12 cellular contexts compared by ENCODE assay signal in genomic region chr15:94845391-94845718, GRCh38.
DNase-seq lines count a peak whose midpoint lies in the region; ATAC-seq and TF ChIP-seq lines count a peak whose summit lies in the region.
"Had no signal": no experiment of that assay in that cellular context is flagged by ENCODE, and none has a peak within 500 bp of the region (broad histone marks: within the 10 kb centered on the region; RNA-seq: fewer than 3 reads in every experiment).

No MANE protein-coding gene starts in this region.

- H3K36me3 ChIP-seq in upper lobe of right lung = no peaks in the 10 kb centered on the region

- H3K27ac ChIP-seq in upper lobe of right lung = peak overlapping the region; percentile 73
- H3K27ac ChIP-seq: epithelial cell of prostate had no signal

- no peaks in the 10 kb centered on the region for H3K4me1 ChIP-seq in upper lobe of right lung

- intact Hi-C loops in upper lobe of right lung (cut with DNase I) = loop anchor here (10.0 kb wide), 1 partner anchor 1469 kb away; no protein-coding TSS in a partner anchor

- peaks cover 2% of the 10 kb centered on the region for H3K36me3 Mint-ChIP-seq in activated naive CD8-positive, alpha-beta T cell
- H3K36me3 Mint-ChIP-seq in activated naive CD8-positive, alpha-beta T cell treated with anti-CD3 and anti-CD28 coated beads for 36 hours = no peaks in the 10 kb centered on the region
- H3K36me3 Mint-ChIP-seq in endothelial cell (ENCODE audit: low read depth, unreplicated experiment) = peaks cover 37% of the 10 kb centered on the region
- H3K36me3 Mint-ChIP-seq in natural killer cell treated with Interleukin-12 subunit alpha and Interleukin-12 subunit beta and Interleukin-15 and Interleukin-18, amount 100 ng/mL, for 72 hours = peaks cover 5% of the 10 kb centered on the region
- H3K36me3 Mint-ChIP-seq in stimulated activated memory B cell treated with anti-CD40 and anti-IgM and Interleukin-4, amounts not matched to agents 10 μg/mL and 1 μg/mL and 100 μg/mL, for 72 hours = no peaks in the 10 kb centered on the region

- H3K27me3 ChIP-seq in upper lobe of right lung = no peaks in the 10 kb centered on the region

- peak overlapping the region; percentile 36 for H3K4me3 Mint-ChIP-seq in activated naive CD8-positive, alpha-beta T cell
- no peak overlapping the region for H3K4me3 Mint-ChIP-seq in activated naive CD8-positive, alpha-beta T cell treated with anti-CD3 and anti-CD28 coated beads for 36 hours
- no peak overlapping the region for H3K4me3 Mint-ChIP-seq in endothelial cell (ENCODE audit: unreplicated experiment)
- H3K4me3 Mint-ChIP-seq in natural killer cell treated with Interleukin-12 subunit alpha and Interleukin-12 subunit beta and Interleukin-15 and Interleukin-18, amount 100 ng/mL, for 72 hours = peak overlapping the region; percentile 28
- no peak overlapping the region for H3K4me3 Mint-ChIP-seq in stimulated activated memory B cell treated with anti-CD40 and anti-IgM and Interleukin-4, amounts not matched to agents 10 μg/mL and 1 μg/mL and 100 μg/mL, for 72 hours
- H3K4me3 Mint-ChIP-seq: activated T-helper 17 cell treated with anti-CD3 and anti-CD28 coated beads, Interleukin-2, amount 50 U/mL, for 72 hours; stimulated activated naive CD8-positive, alpha-beta T cell treated with anti-CD3 and anti-CD28 coated beads, Interleukin-15, Interleukin-2, amounts not matched to agents 100 ng/mL and 50 ng/mL, for 24 hours had no signal

- H3K27ac Mint-ChIP-seq in activated naive CD8-positive, alpha-beta T cell = no peak overlapping the region
- no peak overlapping the region for H3K27ac Mint-ChIP-seq in activated naive CD8-positive, alpha-beta T cell treated with anti-CD3 and anti-CD28 coated beads for 36 hours
- peak overlapping the region; percentile 92 for H3K27ac Mint-ChIP-seq in endothelial cell (ENCODE audit: unreplicated experiment)
- no peak overlapping the region for H3K27ac Mint-ChIP-seq in natural killer cell treated with Interleukin-12 subunit alpha and Interleukin-12 subunit beta and Interleukin-15 and Interleukin-18, amount 100 ng/mL, for 72 hours
- no peak overlapping the region for H3K27ac Mint-ChIP-seq in stimulated activated memory B cell treated with anti-CD40 and anti-IgM and Interleukin-4, amounts not matched to agents 10 μg/mL and 1 μg/mL and 100 μg/mL, for 72 hours
- H3K27ac Mint-ChIP-seq: activated T-helper 17 cell treated with anti-CD3 and anti-CD28 coated beads, Interleukin-2, amount 50 U/mL, for 72 hours; stimulated activated naive CD8-positive, alpha-beta T cell treated with anti-CD3 and anti-CD28 coated beads, Interleukin-15, Interleukin-2, amounts not matched to agents 100 ng/mL and 50 ng/mL, for 24 hours had no signal

- ATAC-seq in natural killer cell treated with Interleukin-12 subunit alpha and Interleukin-12 subunit beta and Interleukin-15 and Interleukin-18, amount 100 ng/mL, for 72 hours = no peak
- ATAC-seq in upper lobe of right lung = no peak
- ATAC-seq in stimulated activated memory B cell treated with anti-CD40 and anti-IgM and Interleukin-4, amounts not matched to agents 10 μg/mL and 1 μg/mL and 100 μg/mL, for 72 hours = no peak
- ATAC-seq: activated T-helper 17 cell treated with anti-CD3 and anti-CD28 coated beads, Interleukin-2, amount 50 U/mL, for 72 hours had no signal

- TF ChIP-seq CTCF in endothelial cell (IDR thresholded peaks at IDR 0.05; ENCODE audit: unreplicated experiment) (no peak), upper lobe of right lung (IDR thresholded peaks at IDR 0.05) (no peak)

- H3K9me3 ChIP-seq in upper lobe of right lung = no peaks in the 10 kb centered on the region

- peak overlapping the region; percentile 45 for H3K4me3 ChIP-seq in upper lobe of right lung

- peaks cover 38% of the 10 kb centered on the region for H3K27me3 Mint-ChIP-seq in activated naive CD8-positive, alpha-beta T cell
- peaks cover 60% of the 10 kb centered on the region for H3K27me3 Mint-ChIP-seq in activated naive CD8-positive, alpha-beta T cell treated with anti-CD3 and anti-CD28 coated beads for 36 hours
- peaks cover 5% of the 10 kb centered on the region for H3K27me3 Mint-ChIP-seq in endothelial cell (ENCODE audit: unreplicated experiment)
- H3K27me3 Mint-ChIP-seq in natural killer cell treated with Interleukin-12 subunit alpha and Interleukin-12 subunit beta and Interleukin-15 and Interleukin-18, amount 100 ng/mL, for 72 hours = peaks cover 36 to 66% of the 10 kb centered on the region in 2 donors
- H3K27me3 Mint-ChIP-seq in stimulated activated memory B cell treated with anti-CD40 and anti-IgM and Interleukin-4, amounts not matched to agents 10 μg/mL and 1 μg/mL and 100 μg/mL, for 72 hours = peaks cover 34% of the 10 kb centered on the region

- H3K9me3 Mint-ChIP-seq in activated naive CD8-positive, alpha-beta T cell (ENCODE audit: low read depth) = peaks cover 11% of the 10 kb centered on the region
- peaks cover 5% of the 10 kb centered on the region for H3K9me3 Mint-ChIP-seq in activated naive CD8-positive, alpha-beta T cell treated with anti-CD3 and anti-CD28 coated beads for 36 hours
- peaks cover 28% of the 10 kb centered on the region for H3K9me3 Mint-ChIP-seq in endothelial cell (ENCODE audit: unreplicated experiment)
- peaks cover 4% of the 10 kb centered on the region for H3K9me3 Mint-ChIP-seq in natural killer cell treated with Interleukin-12 subunit alpha and Interleukin-12 subunit beta and Interleukin-15 and Interleukin-18, amount 100 ng/mL, for 72 hours
- H3K9me3 Mint-ChIP-seq in stimulated activated memory B cell treated with anti-CD40 and anti-IgM and Interleukin-4, amounts not matched to agents 10 μg/mL and 1 μg/mL and 100 μg/mL, for 72 hours = peaks cover 10% of the 10 kb centered on the region

- DNase-seq in activated naive CD8-positive, alpha-beta T cell treated with anti-CD3 and anti-CD28 coated beads for 36 hours = no peak
- DNase-seq in endothelial cell (ENCODE audit: low spot score) (no peak), upper lobe of right lung (no peak), T-helper 9 cell (no peak), iPS-NIHi11 (ENCODE audit: low spot score) (no peak)
- DNase-seq in natural killer cell treated with Interleukin-12 subunit alpha and Interleukin-12 subunit beta and Interleukin-15 and Interleukin-18, amount 100 ng/mL, for 72 hours (ENCODE audit: low spot score) = no peak
- DNase-seq: NCI-H187 treated with DMSO at 0.1 percent for 48 hours had no signal

- H3K4me1 Mint-ChIP-seq in activated naive CD8-positive, alpha-beta T cell (ENCODE audit: low read depth) = no peaks in the 10 kb centered on the region
- H3K4me1 Mint-ChIP-seq in activated naive CD8-positive, alpha-beta T cell treated with anti-CD3 and anti-CD28 coated beads for 36 hours = no peaks in the 10 kb centered on the region
- peaks cover 21% of the 10 kb centered on the region for H3K4me1 Mint-ChIP-seq in endothelial cell (ENCODE audit: unreplicated experiment)
- no peaks in the 10 kb centered on the region for H3K4me1 Mint-ChIP-seq in natural killer cell treated with Interleukin-12 subunit alpha and Interleukin-12 subunit beta and Interleukin-15 and Interleukin-18, amount 100 ng/mL, for 72 hours (ENCODE audit: low read depth in 2 of 2)
- H3K4me1 Mint-ChIP-seq in stimulated activated memory B cell treated with anti-CD40 and anti-IgM and Interleukin-4, amounts not matched to agents 10 μg/mL and 1 μg/mL and 100 μg/mL, for 72 hours = no peaks in the 10 kb centered on the region
- H3K4me1 Mint-ChIP-seq: activated T-helper 17 cell treated with anti-CD3 and anti-CD28 coated beads, Interleukin-2, amount 50 U/mL, for 72 hours had no signal

Comparison
In these comparisons a context has a peak if more than half of its experiments do, and no peak if none do; other contexts are left out.
1. H3K4me3 Mint-ChIP-seq: peak in activated naive CD8-positive, alpha-beta T cell (single experiment) and natural killer cell treated with Interleukin-12 subunit alpha and Interleukin-12 subunit beta and Interleukin-15 and Interleukin-18, amount 100 ng/mL, for 72 hours (single experiment); none in activated naive CD8-positive, alpha-beta T cell treated with anti-CD3 and anti-CD28 coated beads for 36 hours (single experiment), endothelial cell (single experiment) and stimulated activated memory B cell treated with anti-CD40 and anti-IgM and Interleukin-4, amounts not matched to agents 10 μg/mL and 1 μg/mL and 100 μg/mL, for 72 hours (single experiment).